8 cellular contexts compared by ENCODE assay signal in the genomic region with DNA sequence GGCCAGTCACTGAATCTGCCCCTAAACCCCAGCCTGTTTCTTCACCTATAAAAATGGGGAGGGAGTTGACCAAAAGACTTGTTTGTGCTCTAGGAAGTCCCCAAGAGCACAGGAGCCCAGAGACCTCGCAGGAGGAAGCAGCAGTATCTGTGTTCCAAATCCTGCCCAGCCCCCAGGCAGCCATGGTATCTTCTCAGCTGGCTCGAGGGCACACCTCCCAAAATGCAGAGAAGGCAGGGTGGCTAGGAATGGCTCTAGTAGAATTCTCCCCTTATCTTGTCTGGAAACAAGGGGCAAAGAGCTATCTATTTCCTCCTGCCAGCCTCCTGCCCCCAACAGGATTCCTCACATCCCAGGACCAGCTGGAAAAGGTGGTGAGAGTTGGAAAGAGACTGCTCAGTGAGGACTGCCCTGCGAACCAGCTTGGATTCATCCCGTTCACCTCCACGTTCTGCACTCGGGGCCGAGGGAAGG. TPM values are rescaled to one million over a fixed set of nuclear protein-coding genes. Genes with fewer than 3 reads are reported as not detected.
DNase-seq lines count a peak whose midpoint lies in the region; ATAC-seq and TF ChIP-seq lines count a peak whose summit lies in the region.

No MANE protein-coding gene starts in this region.

- H3K36me3 ChIP-seq in heart right ventricle (no peaks in the 10 kb centered on the region), mucosa of stomach (ENCODE audit: control insufficient read depth, insufficient read depth, low read length) (no peaks in the 10 kb centered on the region), vagina (no peaks in the 10 kb centered on the region)

- no peak for ATAC-seq in heart right ventricle
- ATAC-seq in Right ventricle myocardium inferior = no peak
- ATAC-seq in GM21381 (IDR thresholded peaks at IDR 0.05; ENCODE audit: unreplicated experiment) = no peak
- ATAC-seq in GM18520 (IDR thresholded peaks at IDR 0.05; ENCODE audit: unreplicated experiment) = no peak
- ATAC-seq in HG03439 (IDR thresholded peaks at IDR 0.05; ENCODE audit: unreplicated experiment) = no peak

- no peaks in the 10 kb centered on the region for H3K9me3 ChIP-seq in heart right ventricle
- H3K9me3 ChIP-seq in mucosa of stomach (ENCODE audit: control insufficient read depth, low read length) = no peaks in the 10 kb centered on the region
- H3K9me3 ChIP-seq in vagina = no peaks in the 10 kb centered on the region

- H3K27me3 ChIP-seq in heart right ventricle (peaks cover 0 to 28% (median 3%) of the 10 kb centered on the region in 7 donors), mucosa of stomach (ENCODE audit: control insufficient read depth, insufficient read depth, low read length) (no peaks in the 10 kb centered on the region), vagina (no peaks in the 10 kb centered on the region)

- no peak for TF ChIP-seq CTCF in heart right ventricle (IDR thresholded peaks at IDR 0.05)
- TF ChIP-seq CTCF in vagina (IDR thresholded peaks at IDR 0.05) = no peak

- no peak for DNase-seq in heart right ventricle
- no peak for DNase-seq in Right ventricle myocardium inferior (ENCODE audit: missing footprints)
- peak; percentile 45 for DNase-seq in activated naive CD4-positive, alpha-beta T cell treated with Interleukin-2 at 50 U/mL for 16 hours
- DNase-seq in vagina (ENCODE audit: extremely low spot score in 2 of 2) = no peak

- intact Hi-C loops in heart right ventricle (cut with DNase I) = no loop called here
- intact Hi-C loops in Right ventricle myocardium inferior (cut with DNase I) = no loop called here
- intact Hi-C loops in vagina (cut with DNase I) = no loop called here

- H3K4me3 ChIP-seq in heart right ventricle = peak overlapping the region in 2 of 10 donors; percentile 31 to 82
- H3K4me3 ChIP-seq in mucosa of stomach (ENCODE audit: low read length) = no peak overlapping the region
- peak overlapping the region in 1 of 2 donors; percentile 13 for H3K4me3 ChIP-seq in vagina

- WGBS in heart right ventricle, 2 donors = 21 to 26% methylated on average over 7 of the region's 7 CpGs

- H3K4me1 ChIP-seq in heart right ventricle = peaks cover 0 to 85% (median 20%) of the 10 kb centered on the region in 9 donors
- H3K4me1 ChIP-seq in mucosa of stomach (ENCODE audit: control insufficient read depth, insufficient read depth, low read length) = peaks cover 24% of the 10 kb centered on the region
- H3K4me1 ChIP-seq in vagina = peaks cover 43% of the 10 kb centered on the region

- H3K9ac ChIP-seq in mucosa of stomach (ENCODE audit: low read length) = peak overlapping the region; percentile 65

- TF ChIP-seq POLR2A in vagina (IDR thresholded peaks at IDR 0.05) = no peak

- peak overlapping the region in 8 of 10 donors; percentile 34 to 100 (median 76) for H3K27ac ChIP-seq in heart right ventricle
- H3K27ac ChIP-seq in vagina = peak overlapping the region; percentile 81

RNA-seq across cellular contexts. Expression of a gene that starts 8.6 kb away (rescaled TPM):
- 10 to 100 TPM in 8 of 10 donors, 1 to 10 TPM in 2; 6.0 to 18.7 (median 12.4) TPM for total RNA-seq in heart right ventricle
- polyA plus RNA-seq in heart right ventricle = 10 to 100 TPM in 1 of 2 donors, 1 to 10 TPM in 1; 1.6 to 35.6 TPM
- total RNA-seq in Right ventricle myocardium inferior = 12.1 TPM
- total RNA-seq in vagina = 7.1 TPM

RNA-seq across cellular contexts. Expression of a gene that starts 14.8 kb away (rescaled TPM):
- total RNA-seq in heart right ventricle (10 to 100 TPM; 49.0 to 73.4 (median 59.8) TPM), Right ventricle myocardium inferior (58.2 TPM), vagina (31.4 TPM)
- polyA plus RNA-seq in heart right ventricle = 10 to 100 TPM; 38.0 to 95.0 TPM

RNA-seq across cellular contexts. Expression of a gene that starts 56.4 kb away (rescaled TPM):
- total RNA-seq in heart right ventricle (1 to 10 TPM in 1 of 10 donors, under 1 TPM in 7, not detected in 2; 0.08 to 2.5 (median 0.25) TPM), Right ventricle myocardium inferior (0.08 TPM), vagina (not detected)
- polyA plus RNA-seq in heart right ventricle = under 1 TPM; 0.07 to 0.15 TPM
